12 cellular contexts compared by ENCODE assay signal in genomic region chr21:42997053-42997452, GRCh38. TPM values are rescaled to one million over a fixed set of nuclear protein-coding genes. Genes with fewer than 3 reads are reported as not detected.
DNase-seq lines count a peak whose midpoint lies in the region; ATAC-seq and TF ChIP-seq lines count a peak whose summit lies in the region.
"Had no signal": no experiment of that assay in that cellular context is flagged by ENCODE, and none has a peak within 500 bp of the region (broad histone marks: within the 10 kb centered on the region; RNA-seq: fewer than 3 reads in every experiment).

No MANE protein-coding gene starts in this region.

- no peaks in the 10 kb centered on the region for H3K36me3 ChIP-seq in mesenchymal stem cell (ENCODE audit: control insufficient read depth in 1 of 2, insufficient read depth in 2 of 2, low read depth in 1 of 2, low read length in 2 of 2)
- H3K36me3 ChIP-seq: right lobe of liver had no signal

- no peak overlapping the region for H3K14ac ChIP-seq in mesenchymal stem cell (ENCODE audit: low read length in 2 of 2)

- peak overlapping the region; percentile 30 for H3K9ac ChIP-seq in mesenchymal stem cell (ENCODE audit: low read length)

- no peak overlapping the region for H3K4me2 ChIP-seq in mesenchymal stem cell (ENCODE audit: low read length, poor library complexity, severe bottlenecking)

- no peak overlapping the region for H2AFZ ChIP-seq in mesenchymal stem cell (ENCODE audit: low read depth, low read length)

- no peak overlapping the region for H2BK15ac ChIP-seq in mesenchymal stem cell (ENCODE audit: low read depth, poor library complexity, severe bottlenecking)

- peaks cover 9 to 30% of the 10 kb centered on the region in 2 donors for H3K9me3 Mint-ChIP-seq in stimulated activated naive CD8-positive, alpha-beta T cell treated with anti-CD3 and anti-CD28 coated beads, Interleukin-15, amount 100 ng/mL, for 72 hours
- H3K9me3 Mint-ChIP-seq in chondrocyte (ENCODE audit: low read depth) (peaks cover 7% of the 10 kb centered on the region), immature natural killer cell (peaks cover 3 to 9% (median 8%) of the 10 kb centered on the region in 6 donors)

- no peak overlapping the region for H2BK120ac ChIP-seq in mesenchymal stem cell (ENCODE audit: low read depth, low read length)

- no peaks in the 10 kb centered on the region for H3K4me1 Mint-ChIP-seq in stimulated activated naive CD8-positive, alpha-beta T cell treated with anti-CD3 and anti-CD28 coated beads, Interleukin-15, amount 100 ng/mL, for 72 hours
- H3K4me1 Mint-ChIP-seq in chondrocyte (ENCODE audit: low read depth) (peaks cover 37% of the 10 kb centered on the region), immature natural killer cell (peaks cover 0 to 7% of the 10 kb centered on the region in 2 donors)

- H4K8ac ChIP-seq in mesenchymal stem cell (ENCODE audit: low read length) = no peak overlapping the region

- H3K23ac ChIP-seq in mesenchymal stem cell (ENCODE audit: low read length in 2 of 2) = no peak overlapping the region

- H3K27ac ChIP-seq in mesenchymal stem cell (ENCODE audit: low read length, poor library complexity, severe bottlenecking) = peak overlapping the region; percentile 17
- H3K27ac ChIP-seq: right lobe of liver had no signal

- peaks cover 6% of the 10 kb centered on the region for H3K9me3 ChIP-seq in mesenchymal stem cell (ENCODE audit: control insufficient read depth, low read length)

- no peak overlapping the region for H3K4me3 Mint-ChIP-seq in stimulated activated naive CD8-positive, alpha-beta T cell treated with anti-CD3 and anti-CD28 coated beads, Interleukin-15, amount 100 ng/mL, for 72 hours
- H3K4me3 Mint-ChIP-seq in chondrocyte (ENCODE audit: unreplicated experiment) (no peak overlapping the region), immature natural killer cell (no peak overlapping the region)

- no peak overlapping the region for H3K4ac ChIP-seq in mesenchymal stem cell (ENCODE audit: low read depth in 1 of 2, low read length in 2 of 2)

- no peak overlapping the region for H3K18ac ChIP-seq in mesenchymal stem cell (ENCODE audit: low read depth in 1 of 2, low read length in 2 of 2)

- no peak overlapping the region for H3K27ac Mint-ChIP-seq in stimulated activated naive CD8-positive, alpha-beta T cell treated with anti-CD3 and anti-CD28 coated beads, Interleukin-15, amount 100 ng/mL, for 72 hours
- peak overlapping the region; percentile 90 for H3K27ac Mint-ChIP-seq in chondrocyte (ENCODE audit: unreplicated experiment)
- no peak overlapping the region for H3K27ac Mint-ChIP-seq in immature natural killer cell

- H3K27me3 Mint-ChIP-seq in stimulated activated naive CD8-positive, alpha-beta T cell treated with anti-CD3 and anti-CD28 coated beads, Interleukin-15, amount 100 ng/mL, for 72 hours = no peaks in the 10 kb centered on the region
- H3K27me3 Mint-ChIP-seq in chondrocyte (ENCODE audit: low read depth) = no peaks in the 10 kb centered on the region
- H3K27me3 Mint-ChIP-seq in immature natural killer cell (ENCODE audit: low read depth in 3 of 3) = peaks cover 2 to 3% (median 2%) of the 10 kb centered on the region in 3 donors

- no peak overlapping the region for H2BK5ac ChIP-seq in mesenchymal stem cell (ENCODE audit: low read depth, low read length, poor library complexity, severe bottlenecking)

- H3K79me1 ChIP-seq in mesenchymal stem cell (replicated peaks; ENCODE audit: low read length, poor library complexity, severe bottlenecking) = peaks cover 23% of the 10 kb centered on the region

- ATAC-seq in stimulated activated naive CD8-positive, alpha-beta T cell treated with anti-CD3 and anti-CD28 coated beads, Interleukin-15, amount 100 ng/mL, for 72 hours = peak; percentile 48
- no peak for ATAC-seq in stimulated activated naive CD8-positive, alpha-beta T cell treated with anti-CD3 and anti-CD28 coated beads, Interleukin-15, Interleukin-2, amounts not matched to agents 100 U/mL and 50 U/mL, for 24 hours
- ATAC-seq: right lobe of liver had no signal

- TF ChIP-seq CTCF in chondrocyte (IDR thresholded peaks at IDR 0.05) = no peak

- DNase-seq in stimulated activated naive CD8-positive, alpha-beta T cell treated with anti-CD3 and anti-CD28 coated beads, Interleukin-15, amount 100 ng/mL, for 72 hours = no peak
- no peak for DNase-seq in stimulated activated naive CD8-positive, alpha-beta T cell treated with anti-CD3 and anti-CD28 coated beads, Interleukin-15, Interleukin-2, amounts not matched to agents 100 U/mL and 50 U/mL, for 24 hours
- DNase-seq in chondrocyte (ENCODE audit: low spot score) (no peak), mesenchymal stem cell (peak; percentile 97), immature natural killer cell (no peak), HuH-7.5 (ENCODE audit: low spot score) (no peak), NCI-H345 treated with DMSO at 0.1 percent for 48 hours (lab: John Stamatoyannopoulos, UW; ENCODE audit: unreplicated experiment) (no peak), NCI-H446 (lab: John Stamatoyannopoulos, UW) (no peak)
- DNase-seq: activated effector memory CD4-positive, alpha-beta T cell treated with anti-CD3 and anti-CD28 coated beads, Interleukin-2, amount 50 U/mL, for 16 hours; hippocampal formation; NCI-H1436 treated with DMSO at 0.1 percent for 48 hours; right lobe of liver had no signal

- H2BK12ac ChIP-seq in mesenchymal stem cell (ENCODE audit: low read length in 2 of 2) = no peak overlapping the region

- H3K27me3 ChIP-seq in mesenchymal stem cell (ENCODE audit: control insufficient read depth in 1 of 2, insufficient read depth in 1 of 2, low read length in 2 of 2) = no peaks in the 10 kb centered on the region
- H3K27me3 ChIP-seq: right lobe of liver had no signal

- no peak overlapping the region for H2AK5ac ChIP-seq in mesenchymal stem cell (ENCODE audit: low read length, severe bottlenecking)

- H3K4me1 ChIP-seq in mesenchymal stem cell (ENCODE audit: control insufficient read depth, insufficient read depth, low read depth, low read length) = peaks cover 12% of the 10 kb centered on the region
- H3K4me1 ChIP-seq: right lobe of liver had no signal

- WGBS in mesenchymal stem cell = 51% methylated on average over 3 of the region's 8 CpGs

- no peak overlapping the region for H4K91ac ChIP-seq in mesenchymal stem cell (ENCODE audit: low read length)

- peaks cover 5% of the 10 kb centered on the region for H3K36me3 Mint-ChIP-seq in chondrocyte (ENCODE audit: low read depth)
- peaks cover 7 to 21% (median 12%) of the 10 kb centered on the region in 3 donors for H3K36me3 Mint-ChIP-seq in immature natural killer cell

- H3K4me3 ChIP-seq in mesenchymal stem cell (ENCODE audit: insufficient read depth in 1 of 2, low read depth in 1 of 2, low read length in 2 of 2) = no peak overlapping the region
- H3K4me3 ChIP-seq: right lobe of liver had no signal

RNA-seq across cellular contexts. Expression of gene PKNOX1, which starts 22.7 kb away (rescaled TPM):
- total RNA-seq in chondrocyte = 12.0 to 12.9 TPM (median 12.0 TPM) in 3 replicates
- polyA plus RNA-seq in mesenchymal stem cell (2013, experiment 1 of 2) = 10.6 TPM
- polyA plus RNA-seq in mesenchymal stem cell (2013, experiment 2 of 2) = 10.5 TPM
- 10 to 100 TPM; 11.0 to 25.3 (median 14.8) TPM for polyA plus RNA-seq in immature natural killer cell
